9 cellular contexts compared by ENCODE assay signal in the genomic region with DNA sequence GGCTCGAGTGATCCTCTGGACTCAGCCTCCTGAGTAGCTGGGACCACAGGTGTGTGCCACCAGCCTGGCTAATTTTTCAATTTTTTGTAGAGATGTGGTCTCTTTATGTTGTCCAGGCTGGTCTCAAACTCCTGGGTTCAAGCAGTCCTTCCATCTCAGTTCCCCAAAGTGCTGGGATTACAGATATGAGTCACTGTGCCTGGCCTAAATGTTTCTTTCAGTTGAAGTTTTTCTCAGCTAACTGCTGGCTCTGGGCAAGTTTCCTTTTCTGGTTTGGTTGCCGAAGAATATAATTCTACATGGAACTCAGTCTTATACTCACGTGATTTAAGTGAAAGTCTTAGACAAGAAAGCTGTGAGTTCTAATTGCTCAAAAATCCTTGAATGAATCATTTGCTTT. TPM values are rescaled to one million over a fixed set of nuclear protein-coding genes. Genes with fewer than 3 reads are reported as not detected.
DNase-seq lines count a peak whose midpoint lies in the region; ATAC-seq, FAIRE-seq and TF ChIP-seq lines count a peak whose summit lies in the region.
"Had no signal": no experiment of that assay in that cellular context is flagged by ENCODE, and none has a peak within 500 bp of the region (broad histone marks: within the 10 kb centered on the region; RNA-seq: fewer than 3 reads in every experiment).

No MANE protein-coding gene starts in this region.

- H3K27me3 ChIP-seq in WERI-Rb-1 (ENCODE audit: insufficient read depth, low read depth, severe bottlenecking), result no peaks in the 10 kb centered on the region

- FAIRE-seq in GM12892 (lab: Jason Lieb, UNC), result no peak

- no peaks in the 10 kb centered on the region for H3K9me3 ChIP-seq in WERI-Rb-1 (ENCODE audit: severe bottlenecking)

- H3K27ac ChIP-seq in WERI-Rb-1, result no peak overlapping the region

- H3K4me3 ChIP-seq in choroid plexus epithelial cell (ENCODE audit: low read depth, low read length), result no peak overlapping the region
- no peak overlapping the region for H3K4me3 ChIP-seq in WERI-Rb-1 (ENCODE audit: low read depth, low read length)

- no peak; the same call in 1 of the 2 replicates for TF ChIP-seq POLR2A in GM12892 (IDR thresholded peaks at IDR 0.05; ENCODE audit: low read depth, low read length)

- peak; percentile 50 for ATAC-seq in GM19468 (IDR thresholded peaks at IDR 0.05; ENCODE audit: extremely low read depth, unreplicated experiment)
- peak; percentile 49 for ATAC-seq in HG03103 (IDR thresholded peaks at IDR 0.05; ENCODE audit: low read depth, unreplicated experiment)
- no peak for ATAC-seq in left lobe of liver

- DNase-seq in GM12892 (ENCODE audit: insufficient read length) (peak; percentile 13), choroid plexus epithelial cell (ENCODE audit: low read depth) (peak; percentile 23), NCI-H526 (lab: John Stamatoyannopoulos, UW) (no peak), WERI-Rb-1 (no peak), NCI-H1417 (lab: John Stamatoyannopoulos, UW) (no peak), left lobe of liver (ENCODE audit: low spot score) (no peak)
- DNase-seq: occipital lobe had no signal

- H3K36me3 ChIP-seq in WERI-Rb-1, result peaks cover 59% of the 10 kb centered on the region

- TF ChIP-seq CTCF in choroid plexus epithelial cell (conservative IDR thresholded peaks at IDR 0.05; ENCODE audit: low read depth, low read length) (no peak), WERI-Rb-1 (IDR thresholded peaks at IDR 0.05; ENCODE audit: low read depth, low read length) (no peak)

RNA-seq across cellular contexts. Expression of gene SASS6, which starts 57.0 kb away (rescaled TPM):
- 8.1 TPM for polyA plus RNA-seq in GM12892 (2012; ENCODE audit: missing spikeins)
- 0.88 TPM for total RNA-seq in left lobe of liver

RNA-seq across cellular contexts. Expression of gene TRMT13, which starts 57.2 kb away (rescaled TPM):
- 13.1 TPM for polyA plus RNA-seq in GM12892 (2012; ENCODE audit: missing spikeins)
- total RNA-seq in left lobe of liver, result 4.9 TPM

Comparison
In these comparisons a context has a peak if more than half of its experiments do, and no peak if none do; other contexts are left out.
1. DNase-seq: peak in GM12892 (single experiment) and choroid plexus epithelial cell (single experiment); none in NCI-H526 (0 of 2), WERI-Rb-1 (single experiment), NCI-H1417 (0 of 3) and left lobe of liver (single experiment).